Comparison of ENCODE assay signal across 8 cellular contexts in genomic region chrX:133670394-133670793, GRCh38.
DNase-seq lines count a peak whose midpoint lies in the region; ATAC-seq and TF ChIP-seq lines count a peak whose summit lies in the region.

No MANE protein-coding gene starts in this region.

- H3K36me3 Mint-ChIP-seq in immature natural killer cell = no peaks in the 10 kb centered on the region

- H3K4me3 Mint-ChIP-seq in immature natural killer cell = no peak overlapping the region

- DNase-seq in COLO668 (lab: John Stamatoyannopoulos, UW; ENCODE audit: unreplicated experiment) (peak; percentile 24), HFF-Myc (ENCODE audit: extremely low read depth, low read depth) (no peak), SK-MEL-5 (ENCODE audit: low read depth, low spot score) (peak; percentile 50), foreskin melanocyte (peak; percentile 23), renal cortical epithelial cell (ENCODE audit: low read depth) (peak; percentile 48), immature natural killer cell (no peak)
- no peak for DNase-seq in activated CD4-positive, CD25-positive, alpha-beta regulatory T cell treated with anti-CD3 and anti-CD28 coated beads, Interleukin-2, amount 50 U/mL, for 72 hours

- in situ Hi-C loops in SK-MEL-5 (cut with HindIII; ENCODE audit: low pct_unique_long_range_greater_than_20kb, low sequenced_read_pairs) = no loop called here

- H3K4me3 ChIP-seq in HFF-Myc (replicated peaks; ENCODE audit: low read depth, low read length) = no peak overlapping the region

- H3K9me3 Mint-ChIP-seq in immature natural killer cell = no peaks in the 10 kb centered on the region

- peaks cover 2 to 8% (median 3%) of the 10 kb centered on the region in 3 donors for H3K27me3 Mint-ChIP-seq in immature natural killer cell (ENCODE audit: low read depth in 3 of 3)

- no peaks in the 10 kb centered on the region for H3K4me1 Mint-ChIP-seq in immature natural killer cell

- ATAC-seq in GM21526 (IDR thresholded peaks at IDR 0.05; ENCODE audit: low FRiP score, unreplicated experiment) = no peak

- no peak overlapping the region for H3K27ac Mint-ChIP-seq in immature natural killer cell

- peak; percentile 30 for TF ChIP-seq CTCF in HFF-Myc (IDR thresholded peaks at IDR 0.05; ENCODE audit: low read depth, low read length, missing control alignments)

Comparison
In these comparisons a context has a peak if more than half of its experiments do, and no peak if none do; other contexts are left out.
1. DNase-seq: peak in COLO668 (single experiment), SK-MEL-5 (single experiment), foreskin melanocyte (single experiment) and renal cortical epithelial cell (single experiment); none in HFF-Myc (single experiment), activated CD4-positive, CD25-positive, alpha-beta regulatory T cell treated with anti-CD3 and anti-CD28 coated beads, Interleukin-2, amount 50 U/mL, for 72 hours (single experiment) and immature natural killer cell (0 of 3).